Comparison of ENCODE assay signal across 8 cellular contexts in genomic region chr15:73972984-73973682, GRCh38. TPM values are rescaled to one million over a fixed set of nuclear protein-coding genes. Genes with fewer than 3 reads are reported as not detected.
DNase-seq lines count a peak whose midpoint lies in the region; ATAC-seq and TF ChIP-seq lines count a peak whose summit lies in the region.

No MANE protein-coding gene starts in this region.

- H3K4me1 ChIP-seq in colonic mucosa (no peaks in the 10 kb centered on the region), liver (ENCODE audit: control insufficient read depth in 4 of 4, insufficient read depth in 4 of 4, low read length in 3 of 4) (peaks cover 0 to 6% (median 4%) of the 10 kb centered on the region in 4 donors)

- peak overlapping the region; percentile 51 for H3K4me3 Mint-ChIP-seq in activated CD4-positive, alpha-beta T cell treated with anti-CD3 and anti-CD28 coated beads, Interleukin-2, amount 10 ng/mL, durations not matched to agents 24 days and 14 days

- peak overlapping the region; percentile 25 for H3K27ac Mint-ChIP-seq in activated CD4-positive, alpha-beta T cell treated with anti-CD3 and anti-CD28 coated beads, Interleukin-2, amount 10 ng/mL, durations not matched to agents 24 days and 14 days

- POLR2A ChIA-PET in BJ (lab: Charles Lee), result no interaction called here
- POLR2A ChIA-PET in HEK293T (lab: Yijun Ruan, JAX), result interaction anchor here (0.7 to 2.2 kb wide), 10 partner anchors 8 to 76 kb away, joined by 3 to 11 read pairs (median 4); partner anchors contain the start of genes PML and STOML1

- WGBS in liver, result 27% methylated on average over 26 of the region's 26 CpGs

- H3K36me3 ChIP-seq in BJ (ENCODE audit: control insufficient read depth, insufficient read depth, low read length) (no peaks in the 10 kb centered on the region), colonic mucosa (no peaks in the 10 kb centered on the region), liver (ENCODE audit: control insufficient read depth in 4 of 4, insufficient read depth in 3 of 4, low read depth in 1 of 4, low read length in 3 of 4) (no peaks in the 10 kb centered on the region)

- H3K27me3 ChIP-seq in BJ (ENCODE audit: control insufficient read depth, insufficient read depth, low read length) (no peaks in the 10 kb centered on the region), colonic mucosa (no peaks in the 10 kb centered on the region), liver (ENCODE audit: control insufficient read depth in 4 of 4, insufficient read depth in 4 of 4, low read length in 3 of 4) (no peaks in the 10 kb centered on the region)

- intact Hi-C loops in activated CD4-positive, alpha-beta T cell treated with anti-CD3 and anti-CD28 coated beads, Interleukin-2, amount 10 ng/mL, durations not matched to agents 24 days and 14 days (cut with micrococcal nuclease), result loop anchor here (1.0 to 5.0 kb wide), 4 partner anchors 34 to 349 kb away; no protein-coding TSS in a partner anchor
- intact Hi-C loops in colonic mucosa (cut with DNase I), result loop anchor here (2.0 kb wide), 1 partner anchor 64 kb away; no protein-coding TSS in a partner anchor

- ATAC-seq in GM19351 (IDR thresholded peaks at IDR 0.05; ENCODE audit: unreplicated experiment), result no peak

- DNase-seq in BJ (ENCODE audit: low read depth), result no peak
- peak; percentile 87 for DNase-seq in HEK293T (ENCODE audit: extremely low spot score)
- DNase-seq in NCI-H524 (lab: John Stamatoyannopoulos, UW), result peak; percentile 81 to 86
- peak; percentile 95 for DNase-seq in activated CD4-positive, alpha-beta T cell treated with anti-CD3 and anti-CD28 coated beads, Interleukin-2, amount 10 ng/mL, durations not matched to agents 24 days and 14 days
- peak; percentile 89 for DNase-seq in colonic mucosa
- peak; percentile 85 for DNase-seq in stimulated activated CD4-positive, alpha-beta T cell treated with anti-CD3 and anti-CD28 coated beads, Interleukin-4, amount 100 ng/mL, for 24 hours

- H3K4me3 ChIP-seq in BJ (ENCODE audit: low read depth, low read length), result no peak overlapping the region
- H3K4me3 ChIP-seq in colonic mucosa, result no peak overlapping the region
- H3K4me3 ChIP-seq in liver (ENCODE audit: low read depth in 1 of 3, low read length in 3 of 3), result peak overlapping the region in 2 of 3 donors; percentile 12 to 41

- TF ChIP-seq CTCF in BJ (IDR thresholded peaks at IDR 0.05; ENCODE audit: insufficient read depth, low read depth, low read length) (peak; percentile 94), colonic mucosa (IDR thresholded peaks at IDR 0.05) (peak; percentile 79), liver (IDR thresholded peaks at IDR 0.05; ENCODE audit: low read depth, low read length, missing input control) (peak; percentile 95)

- H3K4me1 Mint-ChIP-seq in activated CD4-positive, alpha-beta T cell treated with anti-CD3 and anti-CD28 coated beads, Interleukin-2, amount 10 ng/mL, durations not matched to agents 24 days and 14 days, result peaks cover 37% of the 10 kb centered on the region

- H3K36me3 Mint-ChIP-seq in activated CD4-positive, alpha-beta T cell treated with anti-CD3 and anti-CD28 coated beads, Interleukin-2, amount 10 ng/mL, durations not matched to agents 24 days and 14 days (ENCODE audit: low read depth), result peaks cover 3% of the 10 kb centered on the region

- peaks cover 5% of the 10 kb centered on the region for H3K9me3 Mint-ChIP-seq in activated CD4-positive, alpha-beta T cell treated with anti-CD3 and anti-CD28 coated beads, Interleukin-2, amount 10 ng/mL, durations not matched to agents 24 days and 14 days

- no peaks in the 10 kb centered on the region for H3K9me3 ChIP-seq in colonic mucosa
- H3K9me3 ChIP-seq in liver (ENCODE audit: control insufficient read depth in 4 of 4, low read length in 3 of 4), result no peaks in the 10 kb centered on the region

- H3K27ac ChIP-seq in colonic mucosa (no peak overlapping the region), liver (ENCODE audit: low read depth in 1 of 2, low read length in 2 of 2) (no peak overlapping the region)

- peak; percentile 99 for TF ChIP-seq RAD21 in liver (IDR thresholded peaks at IDR 0.05)

- CTCF ChIA-PET in BJ (lab: Yijun Ruan, JAX) (interaction anchor here (0.6 to 11.7 kb wide), 39 partner anchors 7 to 797 kb away, joined by 3 to 121 read pairs (median 4); partner anchors contain the start of genes LOXL1, PML and TBC1D21), HEK293T (lab: Yijun Ruan, JAX) (interaction anchor here (0.6 to 4.7 kb wide), 26 partner anchors 9 to 350 kb away, joined by 3 to 53 read pairs (median 4); partner anchors contain the start of gene PML)

- H3K9ac ChIP-seq in colonic mucosa (ENCODE audit: low read depth in 2 of 2, low read length in 2 of 2) (peak overlapping the region in 1 of 2 donors; percentile 39), liver (ENCODE audit: low read depth in 1 of 2, low read length in 2 of 2) (no peak overlapping the region)

- peaks cover 5% of the 10 kb centered on the region for H3K27me3 Mint-ChIP-seq in activated CD4-positive, alpha-beta T cell treated with anti-CD3 and anti-CD28 coated beads, Interleukin-2, amount 10 ng/mL, durations not matched to agents 24 days and 14 days

TF ChIP-seq in HEK293T, 16 proteins besides CTCF, POLR2A, EP300 and RAD21:
- no peak for TF ChIP-seq FOXM1 (IDR thresholded peaks at IDR 0.05; ENCODE audit: borderline replicate concordance)
- no peak for TF ChIP-seq LEF1 (IDR thresholded peaks at IDR 0.05; ENCODE audit: borderline replicate concordance)
- peak; percentile 92 for TF ChIP-seq ZNF384 (IDR thresholded peaks at IDR 0.05)
- TF ChIP-seq L3MBTL2 (conservative IDR thresholded peaks at IDR 0.05), result no peak
- TF ChIP-seq SUZ12 (IDR thresholded peaks at IDR 0.05), result no peak
- no peak for TF ChIP-seq ARNT (IDR thresholded peaks at IDR 0.05)
TF ChIP-seq in HEK293T: peak in this region for 1.

TF ChIP-seq in liver, 16 proteins besides CTCF, POLR2A, EP300 and RAD21:
- no peak for TF ChIP-seq FOXA2 (IDR thresholded peaks at IDR 0.05)
- TF ChIP-seq RXRA (IDR thresholded peaks at IDR 0.05), result peak; percentile 76 to 82

RNA-seq across cellular contexts. Expression of gene STOML1, which starts 19.0 kb away (rescaled TPM):
- polyA plus RNA-seq in BJ (2011; rRNA removed), result 13.2 and 18.3 TPM in 2 replicates
- polyA minus RNA-seq in BJ (2011; rRNA and poly(A)+ RNA removed), result 6.4 and 13.4 TPM in 2 replicates
- 10.3 and 10.6 TPM in 2 replicates for total RNA-seq in activated CD4-positive, alpha-beta T cell treated with anti-CD3 and anti-CD28 coated beads, Interleukin-2, amount 10 ng/mL, durations not matched to agents 24 days and 14 days
- total RNA-seq in colonic mucosa, result 10 to 100 TPM in 1 of 2 donors, 1 to 10 TPM in 1; 9.1 to 14.3 TPM
- total RNA-seq in liver, result 1 to 10 TPM; 5.6 to 7.1 TPM
- 1 to 10 TPM; 5.4 to 9.4 TPM for polyA plus RNA-seq in liver

RNA-seq across cellular contexts. Expression of gene PML, which starts 21.4 kb away (rescaled TPM):
- polyA plus RNA-seq in BJ (2011; rRNA removed) (10.7 and 14.3 TPM in 2 replicates), liver (1 to 10 TPM; 8.2 to 9.2 TPM)
- polyA minus RNA-seq in BJ (2011; rRNA and poly(A)+ RNA removed), result 22.8 and 32.7 TPM in 2 replicates
- 61.3 and 64.2 TPM in 2 replicates for total RNA-seq in activated CD4-positive, alpha-beta T cell treated with anti-CD3 and anti-CD28 coated beads, Interleukin-2, amount 10 ng/mL, durations not matched to agents 24 days and 14 days
- total RNA-seq in colonic mucosa (10 to 100 TPM; 27.0 to 31.3 TPM), liver (10 to 100 TPM; 12.4 to 15.2 TPM)

RNA-seq across cellular contexts. Expression of gene LOXL1, which starts 46.9 kb away (rescaled TPM):
- polyA plus RNA-seq in BJ (2011; rRNA removed) (59.1 and 92.9 TPM in 2 replicates), liver (under 1 TPM in 1 of 2 donors, not detected in 1; 0.67 TPM)
- polyA minus RNA-seq in BJ (2011; rRNA and poly(A)+ RNA removed), result 133 and 185 TPM in 2 replicates
- total RNA-seq in activated CD4-positive, alpha-beta T cell treated with anti-CD3 and anti-CD28 coated beads, Interleukin-2, amount 10 ng/mL, durations not matched to agents 24 days and 14 days, result 0.49 and 0.88 TPM in 2 replicates
- total RNA-seq in colonic mucosa (1 to 10 TPM; 2.3 to 6.9 TPM), liver (1 to 10 TPM; 1.4 to 2.0 TPM)

Comparison
In these comparisons a context has a peak if more than half of its experiments do, and no peak if none do; other contexts are left out.
1. H3K4me3 ChIP-seq: peak in liver (2 of 3); none in BJ (single experiment) and colonic mucosa (single experiment).
2. Peak in every context shown above with its lines, with median percentiles within 50 percentile points of each other: CTCF ChIP-seq.